ENCODE assay signal across 8 cellular contexts in the genomic region with DNA sequence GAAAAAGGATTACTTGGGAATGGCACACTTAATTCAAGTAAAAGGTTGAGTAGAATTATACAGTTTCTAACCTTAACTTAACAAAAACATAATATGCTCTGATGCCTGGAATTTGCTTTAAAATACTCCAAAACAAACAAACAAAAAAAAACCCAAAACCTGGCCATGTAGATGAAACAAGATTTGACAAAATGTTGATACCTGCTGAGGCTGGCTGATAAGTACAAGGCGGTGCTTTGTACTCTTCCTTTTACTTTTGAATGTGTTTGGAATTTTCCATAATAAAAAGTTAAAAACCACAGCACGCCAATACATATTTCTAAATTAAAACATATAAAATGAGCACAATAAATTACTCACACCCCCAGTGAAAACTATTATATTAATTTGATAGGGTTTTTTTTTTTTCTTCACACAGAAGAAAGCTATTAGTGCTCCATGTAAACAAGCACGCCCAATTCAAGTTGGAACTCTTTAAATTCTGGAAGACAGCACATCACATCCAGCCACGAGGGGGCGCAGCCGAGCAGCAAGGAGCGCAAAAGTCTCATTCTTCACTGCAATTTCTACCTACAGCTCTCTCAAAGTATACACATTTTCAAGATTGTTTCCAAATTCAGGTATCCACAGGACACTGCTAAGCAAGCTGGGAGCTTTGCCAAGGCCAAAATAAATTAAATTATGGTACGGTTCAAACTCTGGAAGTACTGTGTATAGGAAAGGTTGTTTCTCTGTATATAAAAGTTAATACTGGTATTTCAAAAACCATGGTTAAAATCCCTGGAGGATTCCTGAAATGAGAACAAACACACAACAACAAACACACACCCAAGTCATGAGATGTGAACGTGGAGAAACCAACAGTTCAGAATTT. TPM values are rescaled to one million over a fixed set of nuclear protein-coding genes. Genes with fewer than 3 reads are reported as not detected.
A peak's percentile ranks its signal among the peaks of the same experiment; 100 is the strongest.
DNase-seq lines count a peak whose midpoint lies in the region; ATAC-seq and TF ChIP-seq lines count a peak whose summit lies in the region.

No MANE protein-coding gene starts in this region.

- DNase-seq in NCI-H524 (lab: John Stamatoyannopoulos, UW), result peak; percentile 35 to 68
- DNase-seq in NCI-H524 treated with DMSO at 0.1 percent for 48 hours (lab: John Stamatoyannopoulos, UW), result no peak
- DNase-seq in NCI-H345 (lab: John Stamatoyannopoulos, UW), result peak; percentile 83
- DNase-seq in activated CD4-positive, alpha-beta T cell treated with anti-CD3 and anti-CD28 coated beads for 24 hours (ENCODE audit: low read depth in 2 of 2), result peak; percentile 85 to 87
- peak; percentile 93 for DNase-seq in cerebellar cortex (ENCODE audit: low spot score)
- peak; percentile 90 to 98 for DNase-seq in lower leg skin (ENCODE audit: low spot score in 2 of 2)
- DNase-seq in stimulated activated CD4-positive, alpha-beta T cell treated with anti-CD3 and anti-CD28 coated beads, TNF-alpha, amount 100 ng/mL, for 1 hour (ENCODE audit: low read depth in 3 of 3, low spot score in 1 of 3), result peak; percentile 57 to 91 (median 73)

- H3K4me3 ChIP-seq in lower leg skin (ENCODE audit: low read depth, poor library complexity, severe bottlenecking), result no peak overlapping the region

- TF ChIP-seq CTCF in lower leg skin (IDR thresholded peaks at IDR 0.05), result peak in 1 of 3 donors; percentile 64

- WGBS in lower leg skin, 2 donors, result 5 to 7% methylated on average over 9 of the region's 9 CpGs

- TF ChIP-seq POLR2A in lower leg skin (IDR thresholded peaks at IDR 0.05), result no peak

- ATAC-seq in GM18873 (IDR thresholded peaks at IDR 0.05; ENCODE audit: low FRiP score, unreplicated experiment), result no peak

- intact Hi-C loops in lower leg skin (cut with DNase I; ENCODE audit: low total_unique reads), result no loop called here

RNA-seq across cellular contexts. Expression of gene SERTAD2, which starts 7.5 kb away (rescaled TPM):
- total RNA-seq in lower leg skin, result 10 to 100 TPM; 27.7 to 31.8 (median 30.7) TPM
